Comparison of ENCODE assay signal across 10 cellular contexts in genomic region chr17:40101367-40102210, GRCh38. TPM values are rescaled to one million over a fixed set of nuclear protein-coding genes. Genes with fewer than 3 reads are reported as not detected.
DNase-seq lines count a peak whose midpoint lies in the region; ATAC-seq and TF ChIP-seq lines count a peak whose summit lies in the region.
"Had no signal": no experiment of that assay in that cellular context is flagged by ENCODE, and none has a peak within 500 bp of the region (broad histone marks: within the 10 kb centered on the region; RNA-seq: fewer than 3 reads in every experiment).

No MANE protein-coding gene starts in this region.

- H3K79me2 ChIP-seq in smooth muscle cell (ENCODE audit: low read depth), result peaks cover 4% of the 10 kb centered on the region

- H3K4me3 Mint-ChIP-seq in HFFc6 (peak overlapping the region; percentile 100), WTC11 (peak overlapping the region; percentile 79; the same call in 1 of the 2 replicates)

- H3K27ac Mint-ChIP-seq in HFFc6 (peak overlapping the region; percentile 98), WTC11 (0 out of 2 replicates have a peak overlapping the region, but pooled peaks have one; percentile 10)

- intact Hi-C loops in right cardiac atrium (cut with DNase I), result no loop called here

- H3K27ac ChIP-seq in right cardiac atrium (ENCODE audit: low read length) (peak overlapping the region; percentile 98), smooth muscle cell (ENCODE audit: low read depth) (peak overlapping the region; percentile 98)

- TF ChIP-seq CTCF in HFFc6 (IDR thresholded peaks at IDR 0.05) (no peak), WTC11 (IDR thresholded peaks at IDR 0.05) (no peak), smooth muscle cell (IDR thresholded peaks at IDR 0.05; ENCODE audit: borderline replicate concordance, insufficient read depth, poor library complexity, severe bottlenecking) (no peak)

- H4K20me1 ChIP-seq in smooth muscle cell (ENCODE audit: low read depth), result peaks cover 8% of the 10 kb centered on the region

- H3K9me3 ChIP-seq in right cardiac atrium (ENCODE audit: control insufficient read depth, low read length), result no peaks in the 10 kb centered on the region
- H3K9me3 ChIP-seq in smooth muscle cell (replicated peaks; ENCODE audit: low read depth), result no peaks in the 10 kb centered on the region

- H2AFZ ChIP-seq in smooth muscle cell (ENCODE audit: low read depth), result no peak overlapping the region

- peaks cover 9% of the 10 kb centered on the region for H3K27me3 Mint-ChIP-seq in HFFc6 (ENCODE audit: insufficient read depth)
- H3K27me3 Mint-ChIP-seq in WTC11 (ENCODE audit: low read depth), result peaks cover 72% of the 10 kb centered on the region

- no peaks in the 10 kb centered on the region for H3K9me3 Mint-ChIP-seq in HFFc6
- H3K9me3 Mint-ChIP-seq in WTC11, result no peaks in the 10 kb centered on the region

- DNase-seq in HFFc6 (no peak), WTC11 (ENCODE audit: low spot score) (no peak), right cardiac atrium (peak in 1 of 3 donors; percentile 36), smooth muscle cell (lab: John Stamatoyannopoulos, UW; ENCODE audit: unreplicated experiment) (no peak), DMS114 treated with DMSO at 0.1 percent for 48 hours (lab: John Stamatoyannopoulos, UW; ENCODE audit: unreplicated experiment) (no peak), AG20443 (ENCODE audit: low spot score) (no peak), EL (no peak)
- DNase-seq: mesendoderm, NCI-H1105 treated with DMSO at 0.1 percent for 48 hours had no signal

- H3K36me3 ChIP-seq in smooth muscle cell (ENCODE audit: low read depth), result no peaks in the 10 kb centered on the region

- H3K4me3 ChIP-seq in right cardiac atrium (ENCODE audit: low read length) (no peak overlapping the region), smooth muscle cell (no peak overlapping the region)

- peak overlapping the region; percentile 95 for H3K9ac ChIP-seq in smooth muscle cell (ENCODE audit: low read depth)

- peaks cover 20% of the 10 kb centered on the region for H3K36me3 Mint-ChIP-seq in HFFc6 (ENCODE audit: low read depth)
- H3K36me3 Mint-ChIP-seq in WTC11, result peaks cover 4% of the 10 kb centered on the region; the same call in 1 of the 2 replicates

- H3K27me3 ChIP-seq in right cardiac atrium (ENCODE audit: control insufficient read depth, insufficient read depth), result no peaks in the 10 kb centered on the region
- H3K27me3 ChIP-seq in smooth muscle cell (ENCODE audit: low read depth), result no peaks in the 10 kb centered on the region

- CTCF ChIA-PET in WTC11 (lab: Charles Lee), result interaction anchor here (0.5 to 8.1 kb wide), 17 partner anchors 10 to 480 kb away, joined by 3 to 185 read pairs (median 5); partner anchors contain the start of genes THRA and WIPF2

- peaks cover 66% of the 10 kb centered on the region for H3K4me1 Mint-ChIP-seq in HFFc6 (ENCODE audit: low read depth)
- peaks cover 75% of the 10 kb centered on the region for H3K4me1 Mint-ChIP-seq in WTC11

- H3K4me2 ChIP-seq in smooth muscle cell, result peak overlapping the region; percentile 85

- H3F3A ChIP-seq in smooth muscle cell (ENCODE audit: low read depth), result peaks cover 12% of the 10 kb centered on the region

- ATAC-seq in WTC11, result no peak
- no peak for ATAC-seq in right cardiac atrium
- no peak for ATAC-seq in HG02610 (IDR thresholded peaks at IDR 0.05; ENCODE audit: unreplicated experiment)

- POLR2A ChIA-PET in WTC11 (lab: Charles Lee), result interaction anchor here (0.7 to 3.1 kb wide), 9 partner anchors 9 to 372 kb away, joined by 3 to 56 read pairs (median 4); partner anchors contain the start of genes MED24, MIEN1, MSL1 and PSMD3

- 65% methylated on average over 16 of the region's 16 CpGs for WGBS in right cardiac atrium
- WGBS in smooth muscle cell (ENCODE audit: low lambda C conversion rate), result 83% methylated on average over 16 of the region's 16 CpGs

- H3K4me1 ChIP-seq in right cardiac atrium (ENCODE audit: control insufficient read depth, insufficient read depth, low read length) (peaks cover 42% of the 10 kb centered on the region), smooth muscle cell (ENCODE audit: low read depth) (peaks cover 20% of the 10 kb centered on the region)

TF ChIP-seq in WTC11, 78 proteins besides CTCF, POLR2A, EP300 and RAD21 (continues in another document):
- TF ChIP-seq SOX15 (CRISPR knock-in tag; IDR thresholded peaks at IDR 0.05) (no peak), USF1 (CRISPR knock-in tag; IDR thresholded peaks at IDR 0.05) (no peak), FOXP4 (CRISPR knock-in tag; IDR thresholded peaks at IDR 0.05) (no peak), ZNF416 (CRISPR knock-in tag; IDR thresholded peaks at IDR 0.05) (no peak), HMGA2 (CRISPR knock-in tag; IDR thresholded peaks at IDR 0.05) (no peak)
- TF ChIP-seq, protein P1, sequence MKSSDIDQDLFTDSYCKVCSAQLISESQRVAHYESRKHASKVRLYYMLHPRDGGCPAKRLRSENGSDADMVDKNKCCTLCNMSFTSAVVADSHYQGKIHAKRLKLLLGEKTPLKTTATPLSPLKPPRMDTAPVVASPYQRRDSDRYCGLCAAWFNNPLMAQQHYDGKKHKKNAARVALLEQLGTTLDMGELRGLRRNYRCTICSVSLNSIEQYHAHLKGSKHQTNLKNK (CRISPR knock-in tag; IDR thresholded peaks at IDR 0.05), result no peak

RNA-seq across cellular contexts. Expression of gene NR1D1, which starts 1.2 kb away (rescaled TPM):
- 10 to 100 TPM; 11.2 to 15.8 (median 15.1) TPM for total RNA-seq in HFFc6 (2021; fragmentation: NEBNext Ultra II Directional; extraction: Animal tissue kit (Norgen Biotek cat#: 25700))
- total RNA-seq in WTC11 (2021) (5.6 to 7.6 TPM (median 6.2 TPM) in 3 replicates), right cardiac atrium (10 to 100 TPM; 10.2 to 25.1 (median 18.8) TPM), smooth muscle cell (6.0 and 12.5 TPM in 2 replicates)
- polyA plus RNA-seq in right cardiac atrium (12.3 TPM), smooth muscle cell (18.4 and 19.5 TPM in 2 replicates)

RNA-seq across cellular contexts. Expression of gene MSL1, which starts 20.2 kb away (rescaled TPM):
- 10 to 100 TPM; 61.2 to 67.8 (median 65.5) TPM for total RNA-seq in HFFc6 (2021; fragmentation: NEBNext Ultra II Directional; extraction: Animal tissue kit (Norgen Biotek cat#: 25700))
- total RNA-seq in WTC11 (2021) (69.2 to 78.1 TPM (median 73.7 TPM) in 3 replicates), right cardiac atrium (10 to 100 TPM; 53.6 to 57.3 (median 55.2) TPM), smooth muscle cell (74.9 and 79.0 TPM in 2 replicates)
- polyA plus RNA-seq in right cardiac atrium (44.8 TPM), smooth muscle cell (24.6 and 26.0 TPM in 2 replicates)

RNA-seq across cellular contexts. Expression of gene CASC3, which starts 38.7 kb away (rescaled TPM):
- 10 to 100 TPM; 49.5 to 67.7 (median 62.0) TPM for total RNA-seq in HFFc6 (2021; fragmentation: NEBNext Ultra II Directional; extraction: Animal tissue kit (Norgen Biotek cat#: 25700))
- total RNA-seq in WTC11 (2021) (107 to 119 TPM (median 115 TPM) in 3 replicates), right cardiac atrium (10 to 100 TPM; 50.2 to 56.7 (median 50.7) TPM), smooth muscle cell (25.6 and 33.3 TPM in 2 replicates)
- polyA plus RNA-seq in right cardiac atrium (23.4 TPM), smooth muscle cell (54.2 and 59.5 TPM in 2 replicates)

RNA-seq across cellular contexts. Expression of gene THRA, which starts 38.8 kb away (rescaled TPM):
- total RNA-seq in HFFc6 (2021; fragmentation: NEBNext Ultra II Directional; extraction: Animal tissue kit (Norgen Biotek cat#: 25700)), result 10 to 100 TPM; 29.3 to 33.7 (median 30.7) TPM
- total RNA-seq in WTC11 (2021) (11.9 to 15.9 TPM (median 12.0 TPM) in 3 replicates), right cardiac atrium (10 to 100 TPM; 80.6 to 99.5 (median 95.9) TPM), smooth muscle cell (15.6 and 25.4 TPM in 2 replicates)
- polyA plus RNA-seq in right cardiac atrium (73.3 TPM), smooth muscle cell (17.6 and 21.2 TPM in 2 replicates)

RNA-seq across cellular contexts. Expression of gene MED24, which starts 47.4 kb away (rescaled TPM):
- total RNA-seq in HFFc6 (2021; fragmentation: NEBNext Ultra II Directional; extraction: Animal tissue kit (Norgen Biotek cat#: 25700)), result 10 to 100 TPM; 60.9 to 72.8 (median 65.3) TPM
- 95.5 to 107 TPM (median 103 TPM) in 3 replicates for total RNA-seq in WTC11 (2021)
- 10 to 100 TPM; 54.3 to 60.5 (median 54.7) TPM for total RNA-seq in right cardiac atrium
- polyA plus RNA-seq in right cardiac atrium, result 45.1 TPM
- total RNA-seq in smooth muscle cell, result 68.2 and 76.9 TPM in 2 replicates
- 74.9 and 77.2 TPM in 2 replicates for polyA plus RNA-seq in smooth muscle cell
